ENCODE assay signal across 8 cellular contexts in the genomic region with DNA sequence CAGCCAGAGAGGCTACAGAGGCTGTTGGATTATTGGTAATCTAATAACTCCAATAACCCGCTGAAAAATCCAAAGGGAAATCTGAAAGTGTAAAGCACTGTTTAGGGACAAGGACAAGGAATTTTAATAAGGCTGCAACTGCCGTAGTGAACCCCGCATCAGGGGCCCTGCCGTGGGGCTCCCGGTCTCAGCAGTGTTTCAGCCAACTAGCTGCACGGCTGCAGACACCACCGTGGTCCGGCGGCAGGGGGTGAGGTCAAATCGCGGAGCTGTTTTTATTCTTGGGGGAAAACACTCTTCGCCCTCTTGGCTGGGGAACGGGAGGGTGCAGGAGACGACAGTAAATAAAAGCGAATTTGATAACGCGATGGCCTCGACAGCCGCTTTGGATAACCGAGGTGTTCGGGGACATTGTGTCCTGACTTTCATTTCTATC. TPM values are rescaled to one million over a fixed set of nuclear protein-coding genes. Genes with fewer than 3 reads are reported as not detected.
DNase-seq lines count a peak whose midpoint lies in the region; ATAC-seq and TF ChIP-seq lines count a peak whose summit lies in the region.

No MANE protein-coding gene starts in this region.

- intact Hi-C loops in activated CD4-positive, alpha-beta memory T cell treated with anti-CD3 and anti-CD28 coated beads for 36 hours (cut with micrococcal nuclease) = loop anchor here (1.0 to 5.0 kb wide), 6 partner anchors 431 to 1405 kb away; no protein-coding TSS in a partner anchor

- peak overlapping the region; percentile 90 for H3K4me3 Mint-ChIP-seq in activated CD4-positive, alpha-beta memory T cell treated with anti-CD3 and anti-CD28 coated beads for 36 hours
- H3K4me3 Mint-ChIP-seq in neural crest cell = peak overlapping the region; percentile 96

- H3K36me3 ChIP-seq in HAP-1 (replicated peaks) = no peaks in the 10 kb centered on the region

- DNase-seq in HAP-1 (ENCODE audit: low spot score in 2 of 2) (no peak), epithelial cell of prostate (ENCODE audit: low read depth, low spot score) (no peak), neural crest cell (ENCODE audit: low read depth, low spot score) (no peak)
- DNase-seq in activated CD4-positive, alpha-beta memory T cell treated with anti-CD3 and anti-CD28 coated beads for 36 hours = peak; percentile 55

- peaks cover 23% of the 10 kb centered on the region for H3K36me3 Mint-ChIP-seq in activated CD4-positive, alpha-beta memory T cell treated with anti-CD3 and anti-CD28 coated beads for 36 hours
- no peaks in the 10 kb centered on the region for H3K36me3 Mint-ChIP-seq in neural crest cell (ENCODE audit: low read depth)

- H3K27ac Mint-ChIP-seq in activated CD4-positive, alpha-beta memory T cell treated with anti-CD3 and anti-CD28 coated beads for 36 hours = peak overlapping the region; percentile 99
- peak overlapping the region; percentile 54 for H3K27ac Mint-ChIP-seq in neural crest cell (ENCODE audit: unreplicated experiment)

- POLR2A ChIA-PET in activated CD4-positive, alpha-beta memory T cell treated with anti-CD3 and anti-CD28 coated beads for 36 hours (lab: Charles Lee) = interaction anchor here (0.6 to 3.8 kb wide), 9 partner anchors 64 to 1221 kb away, joined by 3 to 21 read pairs (median 6); a partner anchor contains a TSS

- H3K27ac ChIP-seq in epithelial cell of prostate = peak overlapping the region; percentile 89

- peaks cover 29% of the 10 kb centered on the region for H3K4me1 ChIP-seq in HAP-1

- no peak for TF ChIP-seq CTCF in neural crest cell (conservative IDR thresholded peaks at IDR 0.05)

- peaks cover 44% of the 10 kb centered on the region for H3K4me1 Mint-ChIP-seq in activated CD4-positive, alpha-beta memory T cell treated with anti-CD3 and anti-CD28 coated beads for 36 hours (ENCODE audit: low read depth)
- peaks cover 47% of the 10 kb centered on the region for H3K4me1 Mint-ChIP-seq in neural crest cell

- in situ Hi-C loops in HAP-1 (cut with MboI; ENCODE audit: low sequenced_read_pairs) = loop anchor here (10.0 to 25.0 kb wide), 4 partner anchors 1023 to 1498 kb away; a partner anchor contains a TSS

- H3K4me3 ChIP-seq in HAP-1 = peak overlapping the region; percentile 27

- no peaks in the 10 kb centered on the region for H3K9me3 ChIP-seq in HAP-1

- ATAC-seq in HG02885 (IDR thresholded peaks at IDR 0.05; ENCODE audit: poor library complexity, unreplicated experiment) (no peak), HG02571 (IDR thresholded peaks at IDR 0.05; ENCODE audit: unreplicated experiment) (no peak), HG02588 (IDR thresholded peaks at IDR 0.05; ENCODE audit: unreplicated experiment) (no peak), HG02870 (IDR thresholded peaks at IDR 0.05; ENCODE audit: unreplicated experiment) (no peak)

- no peaks in the 10 kb centered on the region for H3K27me3 Mint-ChIP-seq in activated CD4-positive, alpha-beta memory T cell treated with anti-CD3 and anti-CD28 coated beads for 36 hours
- peaks cover 35% of the 10 kb centered on the region for H3K27me3 Mint-ChIP-seq in neural crest cell (ENCODE audit: low read depth)

- H3K9me3 Mint-ChIP-seq in activated CD4-positive, alpha-beta memory T cell treated with anti-CD3 and anti-CD28 coated beads for 36 hours = no peaks in the 10 kb centered on the region
- no peaks in the 10 kb centered on the region for H3K9me3 Mint-ChIP-seq in neural crest cell

- no peaks in the 10 kb centered on the region for H3K27me3 ChIP-seq in HAP-1 (ENCODE audit: low read depth)

- CTCF ChIA-PET in activated CD4-positive, alpha-beta memory T cell treated with anti-CD3 and anti-CD28 coated beads for 36 hours (lab: Charles Lee) = interaction anchor here (0.7 to 4.9 kb wide), 71 partner anchors 8 to 1479 kb away, joined by 3 to 378 read pairs (median 6); a partner anchor contains a TSS

RNA-seq across cellular contexts. Expression of a gene that starts 6.1 kb away (rescaled TPM):
- total RNA-seq in activated CD4-positive, alpha-beta memory T cell treated with anti-CD3 and anti-CD28 coated beads for 36 hours = 10 to 100 TPM; 41.4 to 51.3 TPM
- total RNA-seq in neural crest cell = 6.4 and 9.6 TPM in 2 replicates

RNA-seq across cellular contexts. Expression of a gene that starts 36.8 kb away (rescaled TPM):
- not detected for total RNA-seq in activated CD4-positive, alpha-beta memory T cell treated with anti-CD3 and anti-CD28 coated beads for 36 hours
- total RNA-seq in neural crest cell = not detected in 2 replicates
